In the genomic region with DNA sequence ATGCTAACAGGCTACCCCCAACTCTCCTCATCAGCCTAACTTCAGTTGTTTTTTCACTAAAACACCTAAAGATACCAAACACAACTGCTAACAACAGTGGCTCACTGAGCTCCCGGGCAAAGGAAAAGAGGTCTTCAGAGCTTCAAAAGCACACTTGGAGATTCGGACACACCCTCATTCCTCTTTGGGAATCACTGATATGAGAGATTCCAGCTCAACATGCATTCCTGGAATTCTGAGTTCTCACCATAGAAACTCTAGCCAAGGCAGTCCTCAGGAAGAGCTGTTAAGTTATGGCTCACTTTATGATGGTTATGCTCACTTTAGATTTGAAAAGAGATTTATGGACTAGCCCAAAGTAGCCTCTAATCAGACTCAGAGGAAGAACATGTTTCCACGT, we compare ENCODE assay signal across 13 cellular contexts. TPM values are rescaled to one million over a fixed set of nuclear protein-coding genes. Genes with fewer than 3 reads are reported as not detected.
DNase-seq lines count a peak whose midpoint lies in the region; ATAC-seq and TF ChIP-seq lines count a peak whose summit lies in the region.
"Had no signal": no experiment of that assay in that cellular context is flagged by ENCODE, and none has a peak within 500 bp of the region (broad histone marks: within the 10 kb centered on the region; RNA-seq: fewer than 3 reads in every experiment).

No MANE protein-coding gene starts in this region.

- no peak overlapping the region for H4K8ac ChIP-seq in mesendoderm (ENCODE audit: low read depth, low read length)

- 61 to 64% methylated on average over 3 of the region's 3 CpGs for WGBS in ectodermal cell, 2 experiments
- no CpG with 5 or more reads among the region's 3 CpGs for WGBS in mesendoderm (ENCODE audit: extremely low coverage, insufficient coverage, low lambda C conversion rate)
- WGBS in adrenal gland, 4 donors: 45 to 59% (median 55%) methylated on average over 3 of the region's 3 CpGs

- H3K79me1 ChIP-seq in mesendoderm (ENCODE audit: low read length): no peaks in the 10 kb centered on the region

- H3K23ac ChIP-seq in mesendoderm (ENCODE audit: low read length): no peak overlapping the region

- TF ChIP-seq CTCF in AG09309 (IDR thresholded peaks at IDR 0.05; ENCODE audit: control insufficient read depth, insufficient read depth, low read depth, low read length, missing control alignments): no peak
- no peak for TF ChIP-seq CTCF in adrenal gland (IDR thresholded peaks at IDR 0.05)
- TF ChIP-seq CTCF in BE2C (IDR thresholded peaks at IDR 0.05; ENCODE audit: low read depth, low read length): no peak

- no peak for ATAC-seq in naive thymus-derived CD8-positive, alpha-beta T cell
- ATAC-seq: body of pancreas, Panc1 had no signal

- peaks cover 5 to 19% (median 8%) of the 10 kb centered on the region in 5 donors for H3K27me3 Mint-ChIP-seq in naive thymus-derived CD8-positive, alpha-beta T cell

- no peak overlapping the region for H3K4me3 Mint-ChIP-seq in naive thymus-derived CD8-positive, alpha-beta T cell
- H3K4me3 Mint-ChIP-seq: B cell had no signal

- H3K9me3 ChIP-seq in HUES48 (ENCODE audit: control insufficient read depth, insufficient read depth, low read length) (no peaks in the 10 kb centered on the region), ectodermal cell (ENCODE audit: control insufficient read depth, low read length) (no peaks in the 10 kb centered on the region), adrenal gland (replicated peaks in 1 of 3) (no peaks in the 10 kb centered on the region), BE2C (no peaks in the 10 kb centered on the region)
- H3K9me3 ChIP-seq: body of pancreas had no signal

- H3K4me3 ChIP-seq in AG09309 (ENCODE audit: control insufficient read depth, low read depth, low read length) (no peak overlapping the region), HUES48 (ENCODE audit: low read depth, low read length) (no peak overlapping the region), ectodermal cell (ENCODE audit: insufficient read depth, low read depth, low read length) (no peak overlapping the region), mesendoderm (ENCODE audit: low read length) (no peak overlapping the region), adrenal gland (no peak overlapping the region), BE2C (ENCODE audit: low read depth, low read length) (no peak overlapping the region)
- H3K4me3 ChIP-seq: body of pancreas had no signal

- DNase-seq in AG09309 (ENCODE audit: low read depth) (peak; percentile 5), mesendoderm (peak; percentile 95), adrenal gland (no peak), BE2C (no peak), NCI-H510A (lab: John Stamatoyannopoulos, UW) (no peak)
- no peak for DNase-seq in naive thymus-derived CD8-positive, alpha-beta T cell
- DNase-seq: body of pancreas, substantia nigra had no signal

- no peak overlapping the region for H2BK15ac ChIP-seq in mesendoderm (replicated peaks; ENCODE audit: low read depth)

- no peak overlapping the region for H3K4me2 ChIP-seq in mesendoderm (ENCODE audit: low read length)
- H3K4me2 ChIP-seq: KMS-11 had no signal

- TF ChIP-seq POLR2A in adrenal gland (IDR thresholded peaks at IDR 0.05): no peak

- peak overlapping the region; percentile 55 for H3K18ac ChIP-seq in mesendoderm (ENCODE audit: low read length)

- H3K27ac Mint-ChIP-seq in naive thymus-derived CD8-positive, alpha-beta T cell: no peak overlapping the region
- H3K27ac Mint-ChIP-seq: B cell had no signal

- H3K9ac ChIP-seq in HUES48 (ENCODE audit: low read depth, low read length) (no peak overlapping the region), mesendoderm (ENCODE audit: low read length) (no peak overlapping the region)
- H3K9ac ChIP-seq: KMS-11 had no signal

- no peak overlapping the region for H2BK5ac ChIP-seq in mesendoderm (ENCODE audit: low read length)

- no peaks in the 10 kb centered on the region for H3K9me3 Mint-ChIP-seq in naive thymus-derived CD8-positive, alpha-beta T cell

- H3K4ac ChIP-seq in mesendoderm (ENCODE audit: low read depth, low read length): no peak overlapping the region

- H3K27me3 ChIP-seq in HUES48 (ENCODE audit: control insufficient read depth, insufficient read depth, low read length): no peaks in the 10 kb centered on the region
- H3K27me3 ChIP-seq in ectodermal cell (ENCODE audit: control insufficient read depth, insufficient read depth, low read length, poor library complexity, severe bottlenecking): no peaks in the 10 kb centered on the region
- no peaks in the 10 kb centered on the region for H3K27me3 ChIP-seq in mesendoderm (ENCODE audit: insufficient read depth, low read length, poor library complexity)
- no peaks in the 10 kb centered on the region for H3K27me3 ChIP-seq in adrenal gland
- H3K27me3 ChIP-seq in BE2C: no peaks in the 10 kb centered on the region
- H3K27me3 ChIP-seq: body of pancreas had no signal

- no peaks in the 10 kb centered on the region for H3K4me1 Mint-ChIP-seq in naive thymus-derived CD8-positive, alpha-beta T cell
- H3K4me1 Mint-ChIP-seq: B cell had no signal

- POLR2A ChIA-PET in naive thymus-derived CD8-positive, alpha-beta T cell (lab: Charles Lee): no interaction called here

- no peak overlapping the region for H2AK5ac ChIP-seq in mesendoderm (ENCODE audit: low read length)

- no peak overlapping the region for H2BK120ac ChIP-seq in mesendoderm (ENCODE audit: low read depth, low read length)

- H3K36me3 Mint-ChIP-seq in naive thymus-derived CD8-positive, alpha-beta T cell: no peaks in the 10 kb centered on the region

- H3K79me2 ChIP-seq in mesendoderm (ENCODE audit: control insufficient read depth, insufficient read depth, low read length): no peaks in the 10 kb centered on the region

- H3K27ac ChIP-seq in HUES48 (ENCODE audit: low read depth, low read length) (peak overlapping the region; percentile 31), ectodermal cell (ENCODE audit: insufficient read depth, low read depth, low read length, poor library complexity, severe bottlenecking) (peak overlapping the region; percentile 85), mesendoderm (ENCODE audit: low read depth, low read length) (no peak overlapping the region), adrenal gland (no peak overlapping the region)
- H3K27ac ChIP-seq: body of pancreas, KMS-11 had no signal

- H3K56ac ChIP-seq in mesendoderm (ENCODE audit: low read length): no peak overlapping the region

- H4K5ac ChIP-seq in mesendoderm (ENCODE audit: low read length): no peak overlapping the region

- H3K4me1 ChIP-seq in HUES48 (ENCODE audit: control insufficient read depth, insufficient read depth, low read length) (peaks cover 27% of the 10 kb centered on the region), ectodermal cell (ENCODE audit: control insufficient read depth, insufficient read depth, low read length) (peaks cover 18% of the 10 kb centered on the region), mesendoderm (ENCODE audit: control insufficient read depth, low read depth, low read length) (peaks cover 7% of the 10 kb centered on the region), adrenal gland (replicated peaks in 1 of 2) (no peaks in the 10 kb centered on the region), BE2C (no peaks in the 10 kb centered on the region)

- intact Hi-C loops in adrenal gland (cut with DNase I): no loop called here

- H3K36me3 ChIP-seq in HUES48 (ENCODE audit: control insufficient read depth, insufficient read depth, low read length): no peaks in the 10 kb centered on the region
- no peaks in the 10 kb centered on the region for H3K36me3 ChIP-seq in ectodermal cell (ENCODE audit: control insufficient read depth, insufficient read depth, low read length)
- H3K36me3 ChIP-seq in mesendoderm (ENCODE audit: control insufficient read depth, insufficient read depth, low read length): no peaks in the 10 kb centered on the region
- H3K36me3 ChIP-seq in adrenal gland (replicated peaks in 1 of 2): no peaks in the 10 kb centered on the region
- H3K36me3 ChIP-seq in BE2C: no peaks in the 10 kb centered on the region

RNA-seq across cellular contexts. Expression of a gene that starts 40.1 kb away (rescaled TPM):
- 12.2 TPM for polyA plus RNA-seq in ectodermal cell (2013, experiment 1 of 4)
- polyA plus RNA-seq in ectodermal cell (2013, experiment 2 of 4): 10.7 TPM
- polyA plus RNA-seq in ectodermal cell (2013, experiment 3 of 4): 6.8 TPM
- 7.8 TPM for polyA plus RNA-seq in ectodermal cell (2013, experiment 4 of 4)
- 4.3 TPM for polyA plus RNA-seq in mesendoderm (2013, experiment 1 of 2)
- 4.6 TPM for polyA plus RNA-seq in mesendoderm (2013, experiment 2 of 2)
- not detected for total RNA-seq in naive thymus-derived CD8-positive, alpha-beta T cell
- under 1 TPM in 1 of 3 donors, not detected in 2; 0.61 TPM for polyA plus RNA-seq in naive thymus-derived CD8-positive, alpha-beta T cell
- total RNA-seq in adrenal gland: under 1 TPM; 0.06 to 0.74 (median 0.64) TPM
- 1 to 10 TPM in 2 of 3 donors, under 1 TPM in 1; 0.32 to 1.1 (median 1.1) TPM for polyA plus RNA-seq in adrenal gland
- 2.0 TPM for polyA plus RNA-seq in BE2C (2012; ENCODE audit: insufficient read depth, insufficient read length, low read depth)
- total RNA-seq: B cell had no signal

Comparison
In these comparisons a context has a peak if more than half of its experiments do, and no peak if none do; other contexts are left out.
1. DNase-seq: peak in AG09309 (single experiment) and mesendoderm (single experiment); none in naive thymus-derived CD8-positive, alpha-beta T cell (0 of 10), adrenal gland (0 of 7), BE2C (single experiment) and NCI-H510A (single experiment).
2. H3K27ac ChIP-seq: peak in HUES48 (single experiment) and ectodermal cell (single experiment); none in mesendoderm (single experiment) and adrenal gland (0 of 5).